In genomic region chr6:33874136-33874535, GRCh38 we compare ENCODE assay signal across 22 cellular contexts.
DNase-seq lines count a peak whose midpoint lies in the region; ATAC-seq and TF ChIP-seq lines count a peak whose summit lies in the region.
"Had no signal": no experiment of that assay in that cellular context is flagged by ENCODE, and none has a peak within 500 bp of the region (broad histone marks: within the 10 kb centered on the region; RNA-seq: fewer than 3 reads in every experiment).

No MANE protein-coding gene starts in this region.

- WGBS in IMR-90 (ENCODE audit: extremely low coverage in 2 of 2, insufficient read length in 1 of 2), 2 experiments: 72% methylated on average over 2 of the region's 14 CpGs; no CpG with 5 or more reads in 1 of the 2 experiments

- no peaks in the 10 kb centered on the region for H3K4me1 ChIP-seq in IMR-90 (ENCODE audit: control insufficient read depth, insufficient read depth, low read length)

- H2BK120ac ChIP-seq in IMR-90 (ENCODE audit: low read depth, low read length): no peak overlapping the region

- TF ChIP-seq CTCF in IMR-90 (conservative IDR thresholded peaks at IDR 0.05; ENCODE audit: low read depth, low read length) (no peak), WERI-Rb-1 (IDR thresholded peaks at IDR 0.05; ENCODE audit: low read depth, low read length) (no peak), nephron (IDR thresholded peaks at IDR 0.05; ENCODE audit: unreplicated experiment in 3 of 3) (no peak)

- no peaks in the 10 kb centered on the region for H3K79me1 ChIP-seq in IMR-90 (ENCODE audit: low read depth in 1 of 2, low read length in 2 of 2)

- TF ChIP-seq POLR2A in IMR-90 (IDR thresholded peaks at IDR 0.05; ENCODE audit: low read depth, low read length): no peak

- no peak overlapping the region for H2AFZ ChIP-seq in IMR-90 (replicated peaks; ENCODE audit: low read length, poor library complexity)
- H2AFZ ChIP-seq: GM23338 had no signal

- no peak overlapping the region for H2AK5ac ChIP-seq in IMR-90 (ENCODE audit: low read depth, low read length)

- dilution Hi-C loops in IMR-90 (cut with HindIII; ENCODE audit: low sequenced_read_pairs, unreplicated experiment): no loop called here

- H3K4me3 Mint-ChIP-seq in nephron: peak overlapping the region in 1 of 3 experiments; percentile 28
- H3K4me3 Mint-ChIP-seq: CD4-positive, alpha-beta T cell; CD8-positive, alpha-beta memory T cell; GM23338; H9 had no signal

- H4K20me1 ChIP-seq in IMR-90 (ENCODE audit: insufficient read depth, low read length): no peaks in the 10 kb centered on the region

- no peak overlapping the region for H2BK15ac ChIP-seq in IMR-90 (ENCODE audit: low read depth, low read length)

- H3K27ac Mint-ChIP-seq in nephron: peak overlapping the region; percentile 93 to 98 (median 96)
- H3K27ac Mint-ChIP-seq: CD14-positive monocyte; CD4-positive, alpha-beta T cell; GM23338; H9 had no signal

- no peak overlapping the region for H4K91ac ChIP-seq in IMR-90 (ENCODE audit: insufficient read depth, low read depth, low read length)

- no peak for TF ChIP-seq RAD21 in IMR-90 (IDR thresholded peaks at IDR 0.05; ENCODE audit: low read length)

- no peaks in the 10 kb centered on the region for H3K9me3 Mint-ChIP-seq in nephron
- H3K9me3 Mint-ChIP-seq: CD4-positive, alpha-beta T cell; GM23338; H9 had no signal

- H3K4ac ChIP-seq in IMR-90 (ENCODE audit: low read depth, low read length): no peak overlapping the region

- H2AK9ac ChIP-seq in IMR-90 (replicated peaks; ENCODE audit: low read depth, low read length, poor library complexity): peak overlapping the region; percentile 50

- peaks cover 73% of the 10 kb centered on the region for H3K27me3 ChIP-seq in IMR-90 (ENCODE audit: control insufficient read depth, insufficient read depth, low read length)
- no peaks in the 10 kb centered on the region for H3K27me3 ChIP-seq in WERI-Rb-1 (ENCODE audit: insufficient read depth, low read depth, severe bottlenecking)
- H3K27me3 ChIP-seq: BE2C; BLaER1 treated with 17β-estradiol and CSF1 and Interleukin-3, amounts not matched to agents 10 nM and 100 nM had no signal

- BruUV-seq in IMR-90 (replicated peaks; lab: Mats Ljungman, UMichigan): no TSS peak

- peaks cover 75% of the 10 kb centered on the region for H3K4me1 Mint-ChIP-seq in nephron
- H3K4me1 Mint-ChIP-seq: CD14-positive monocyte had no signal

- H4K5ac ChIP-seq in IMR-90 (ENCODE audit: low read depth, low read length): no peak overlapping the region

- no peak overlapping the region for H3K27ac ChIP-seq in IMR-90 (ENCODE audit: insufficient read depth, low read length)
- peak overlapping the region; percentile 90 for H3K27ac ChIP-seq in WERI-Rb-1
- H3K27ac ChIP-seq: 22Rv1; BLaER1 treated with 17β-estradiol and CSF1 and Interleukin-3, amounts not matched to agents 10 nM and 100 nM had no signal

- POLR2A ChIA-PET in IMR-90 (lab: Charles Lee; ENCODE audit: unreplicated experiment): no interaction called here

- in situ Hi-C loops in IMR-90 (cut with MboI; ENCODE audit: low sequenced_read_pairs): no loop called here

- H3K4me2 ChIP-seq in IMR-90 (ENCODE audit: low read depth, low read length): no peak overlapping the region
- H3K4me2 ChIP-seq: GM23338 had no signal

- no peaks in the 10 kb centered on the region for H3K9me3 ChIP-seq in IMR-90 (ENCODE audit: control insufficient read depth, insufficient read depth, low read length)
- H3K9me3 ChIP-seq in WERI-Rb-1 (ENCODE audit: severe bottlenecking): no peaks in the 10 kb centered on the region
- H3K9me3 ChIP-seq: BE2C; BLaER1 treated with 17β-estradiol and CSF1 and Interleukin-3, amounts not matched to agents 10 nM and 100 nM had no signal

- no peak overlapping the region for H3K18ac ChIP-seq in IMR-90 (ENCODE audit: low read depth, low read length)

- H3K4me3 ChIP-seq in IMR-90 (ENCODE audit: insufficient read depth, low read depth, low read length): no peak overlapping the region
- H3K4me3 ChIP-seq in WERI-Rb-1 (ENCODE audit: low read depth, low read length): no peak overlapping the region
- H3K4me3 ChIP-seq: BLaER1 treated with 17β-estradiol and CSF1 and Interleukin-3, amounts not matched to agents 10 nM and 100 nM; GM23338 had no signal

- DNase-seq in NCI-H1694 (lab: John Stamatoyannopoulos, UW) (peak; percentile 21), NCI-H1694 treated with DMSO at 0.1 percent for 48 hours (lab: John Stamatoyannopoulos, UW) (no peak), IMR-90 (no peak), WERI-Rb-1 (no peak), DMS153 treated with DMSO at 0.1 percent for 48 hours (lab: John Stamatoyannopoulos, UW; ENCODE audit: unreplicated experiment) (no peak), SHP77 (lab: John Stamatoyannopoulos, UW) (no peak), HUDEP-2 (lab: John Stamatoyannopoulos, UW; ENCODE audit: unreplicated experiment in 76 of 76) (no peak)
- DNase-seq: AML-193; BE2C; CD4-positive, alpha-beta T cell; CD8-positive, alpha-beta memory T cell; DMS 273 treated with DMSO at 0.1 percent for 48 hours; DMS53; DMS79 treated with DMSO at 0.1 percent for 48 hours; GF-D8; H9 had no signal

- H3K9ac ChIP-seq in IMR-90 (ENCODE audit: low read depth, low read length): no peak overlapping the region

- H3K9me1 ChIP-seq in IMR-90 (ENCODE audit: insufficient read depth, low read length): no peaks in the 10 kb centered on the region

- H3K56ac ChIP-seq in IMR-90 (ENCODE audit: extremely low read depth, insufficient read depth, low read length): no peak overlapping the region

- H3K36me3 Mint-ChIP-seq in nephron (ENCODE audit: low read depth): no peaks in the 10 kb centered on the region
- H3K36me3 Mint-ChIP-seq: CD14-positive monocyte; CD8-positive, alpha-beta memory T cell had no signal

- no peak overlapping the region for H3K23ac ChIP-seq in IMR-90 (ENCODE audit: low read depth, low read length)

- no peak overlapping the region for H4K8ac ChIP-seq in IMR-90 (ENCODE audit: low read depth in 2 of 2, low read length in 2 of 2)

- H3K27me3 Mint-ChIP-seq in nephron (ENCODE audit: low read depth): peaks cover 24% of the 10 kb centered on the region
- H3K27me3 Mint-ChIP-seq: CD4-positive, alpha-beta T cell had no signal

- no peak overlapping the region for H3K14ac ChIP-seq in IMR-90 (replicated peaks; ENCODE audit: low read depth, low read length)

- H3K36me3 ChIP-seq in IMR-90 (ENCODE audit: control insufficient read depth, insufficient read depth, low read length) (no peaks in the 10 kb centered on the region), WERI-Rb-1 (no peaks in the 10 kb centered on the region)
- H3K36me3 ChIP-seq: BE2C; BLaER1 treated with 17β-estradiol and CSF1 and Interleukin-3, amounts not matched to agents 10 nM and 100 nM had no signal

- CTCF ChIA-PET in IMR-90 (lab: Yijun Ruan, JAX): no interaction called here

- no peak overlapping the region for H2BK20ac ChIP-seq in IMR-90 (ENCODE audit: low read depth, low read length)

- no peak overlapping the region for H2BK5ac ChIP-seq in IMR-90 (ENCODE audit: low read depth, low read length, poor library complexity, severe bottlenecking)

- intact Hi-C loops in IMR-90 (cut with micrococcal nuclease): no loop called here

- no peak for ATAC-seq in IMR-90 (ENCODE audit: low read depth)
- ATAC-seq: GM23338, HCT116 had no signal

TF ChIP-seq in IMR-90, 13 proteins besides CTCF, POLR2A, EP300 and RAD21:
- TF ChIP-seq FOS (IDR thresholded peaks at IDR 0.05; ENCODE audit: low read depth, low read length) (no peak), MXI1 (IDR thresholded peaks at IDR 0.05; ENCODE audit: borderline replicate concordance, low read depth, low read length) (no peak), RCOR1 (IDR thresholded peaks at IDR 0.05; ENCODE audit: insufficient replicate concordance, low read length) (no peak), CHD1 (IDR thresholded peaks at IDR 0.05; ENCODE audit: low read depth, low read length) (no peak), MAZ (IDR thresholded peaks at IDR 0.05; ENCODE audit: borderline replicate concordance, low read depth, low read length) (no peak), BHLHE40 (IDR thresholded peaks at IDR 0.05; ENCODE audit: low read depth, low read length) (no peak), RFX5 (IDR thresholded peaks at IDR 0.05; ENCODE audit: low read depth, low read length) (no peak), NFE2L2 (IDR thresholded peaks at IDR 0.05; ENCODE audit: low read depth, low read length) (no peak)
- TF ChIP-seq, protein P1, sequence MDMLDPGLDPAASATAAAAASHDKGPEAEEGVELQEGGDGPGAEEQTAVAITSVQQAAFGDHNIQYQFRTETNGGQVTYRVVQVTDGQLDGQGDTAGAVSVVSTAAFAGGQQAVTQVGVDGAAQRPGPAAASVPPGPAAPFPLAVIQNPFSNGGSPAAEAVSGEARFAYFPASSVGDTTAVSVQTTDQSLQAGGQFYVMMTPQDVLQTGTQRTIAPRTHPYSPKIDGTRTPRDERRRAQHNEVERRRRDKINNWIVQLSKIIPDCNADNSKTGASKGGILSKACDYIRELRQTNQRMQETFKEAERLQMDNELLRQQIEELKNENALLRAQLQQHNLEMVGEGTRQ (IDR thresholded peaks at IDR 0.05; ENCODE audit: low read depth, low read length): no peak
- TF ChIP-seq, protein P2, sequence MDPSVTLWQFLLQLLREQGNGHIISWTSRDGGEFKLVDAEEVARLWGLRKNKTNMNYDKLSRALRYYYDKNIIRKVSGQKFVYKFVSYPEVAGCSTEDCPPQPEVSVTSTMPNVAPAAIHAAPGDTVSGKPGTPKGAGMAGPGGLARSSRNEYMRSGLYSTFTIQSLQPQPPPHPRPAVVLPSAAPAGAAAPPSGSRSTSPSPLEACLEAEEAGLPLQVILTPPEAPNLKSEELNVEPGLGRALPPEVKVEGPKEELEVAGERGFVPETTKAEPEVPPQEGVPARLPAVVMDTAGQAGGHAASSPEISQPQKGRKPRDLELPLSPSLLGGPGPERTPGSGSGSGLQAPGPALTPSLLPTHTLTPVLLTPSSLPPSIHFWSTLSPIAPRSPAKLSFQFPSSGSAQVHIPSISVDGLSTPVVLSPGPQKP (IDR thresholded peaks at IDR 0.05; ENCODE audit: borderline replicate concordance, low read depth, low read length): no peak
